Comparison of ENCODE assay signal across 1 cellular context in genomic region chr17:67671492-67671891, GRCh38.
TF ChIP-seq lines count a peak whose summit lies in the region.

No MANE protein-coding gene starts in this region.

TF ChIP-seq in GM23338, 12 proteins besides CTCF, POLR2A, EP300 and RAD21 (continued from another document):
- TF ChIP-seq ETS1 (IDR thresholded peaks at IDR 0.05) (no peak), CREB1 (CRISPR knock-in tag; IDR thresholded peaks at IDR 0.05; ENCODE audit: low read depth) (no peak)
